ENCODE assay signal across 13 cellular contexts in the genomic region with DNA sequence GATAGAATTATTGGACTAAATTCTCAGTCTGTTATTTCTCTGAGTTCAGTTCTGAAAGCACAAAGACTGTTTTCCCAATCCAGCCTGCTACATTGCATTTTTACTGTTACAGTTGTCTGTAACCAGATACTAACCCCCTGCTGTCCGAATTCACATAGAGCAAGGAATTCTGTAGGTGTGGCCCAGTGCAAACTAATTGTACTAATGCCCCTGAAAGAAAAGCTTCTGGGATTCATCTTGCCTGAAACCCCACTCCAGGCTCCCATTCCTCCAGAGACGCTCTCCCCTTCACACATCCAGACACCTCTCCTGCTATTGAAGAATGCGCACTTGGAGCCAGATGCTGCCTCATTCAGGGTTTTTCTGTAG.
DNase-seq lines count a peak whose midpoint lies in the region; ATAC-seq and TF ChIP-seq lines count a peak whose summit lies in the region.
"Had no signal": no experiment of that assay in that cellular context is flagged by ENCODE, and none has a peak within 500 bp of the region (broad histone marks: within the 10 kb centered on the region; RNA-seq: fewer than 3 reads in every experiment).

No MANE protein-coding gene starts in this region.

- intact Hi-C loops in CD4-positive, alpha-beta T cell (cut with DNase I, micrococcal nuclease) = no loop called here

- H3K27me3 ChIP-seq in SJSA1 (replicated peaks) (no peaks in the 10 kb centered on the region), tibial nerve (no peaks in the 10 kb centered on the region)
- peaks cover 5% of the 10 kb centered on the region for H3K27me3 ChIP-seq in CD4-positive, alpha-beta T cell (ENCODE audit: control insufficient read depth, insufficient read depth, low read length)

- no peak overlapping the region for H3K27ac Mint-ChIP-seq in CD4-positive, alpha-beta T cell
- H3K27ac Mint-ChIP-seq: activated naive CD8-positive, alpha-beta T cell treated with anti-CD3 and anti-CD28 coated beads, Interleukin-2, amount 10 ng/mL, durations not matched to agents 7 days and 5 days had no signal

- H3K9me3 ChIP-seq in SJSA1 (replicated peaks) (no peaks in the 10 kb centered on the region), tibial nerve (no peaks in the 10 kb centered on the region)
- H3K9me3 ChIP-seq in CD4-positive, alpha-beta T cell (ENCODE audit: control insufficient read depth, low read length) = no peaks in the 10 kb centered on the region

- no peak overlapping the region for H3K4me3 Mint-ChIP-seq in CD4-positive, alpha-beta T cell
- H3K4me3 Mint-ChIP-seq: activated naive CD8-positive, alpha-beta T cell treated with anti-CD3 and anti-CD28 coated beads, Interleukin-2, amount 10 ng/mL, durations not matched to agents 7 days and 5 days had no signal

- H3K9me3 Mint-ChIP-seq in CD4-positive, alpha-beta T cell = no peaks in the 10 kb centered on the region
- H3K9me3 Mint-ChIP-seq: activated naive CD8-positive, alpha-beta T cell treated with anti-CD3 and anti-CD28 coated beads, Interleukin-2, amount 10 ng/mL, durations not matched to agents 7 days and 5 days had no signal

- POLR2A ChIA-PET in CD4-positive, alpha-beta T cell (lab: Charles Lee) = no interaction called here

- H3K4me1 ChIP-seq in SJSA1 (replicated peaks) (peaks cover 29% of the 10 kb centered on the region), tibial nerve (no peaks in the 10 kb centered on the region)

- H3K27me3 Mint-ChIP-seq in CD4-positive, alpha-beta T cell = peaks cover 5% of the 10 kb centered on the region

- CTCF ChIA-PET in CD4-positive, alpha-beta T cell (lab: Charles Lee) = no interaction called here

- no peak for ATAC-seq in GM19328 (IDR thresholded peaks at IDR 0.05; ENCODE audit: unreplicated experiment)
- no peak for ATAC-seq in CD4-positive, alpha-beta T cell (ENCODE audit: poor library complexity)

- DNase-seq in DMS 273 (lab: John Stamatoyannopoulos, UW; ENCODE audit: unreplicated experiment) (peak; percentile 77), NCI-H146 (lab: John Stamatoyannopoulos, UW) (peak; percentile 64), SJSA1 (ENCODE audit: low read depth in 1 of 2, low spot score in 2 of 2) (no peak), islet precursor cell (peak; percentile 65), AG08396 (ENCODE audit: low spot score) (no peak), tibial nerve (ENCODE audit: low spot score in 2 of 2) (no peak)
- no peak for DNase-seq in CD4-positive, alpha-beta T cell
- DNase-seq: activated CD4-positive, alpha-beta T cell treated with anti-CD3 and anti-CD28 coated beads for 48 hours; activated naive CD8-positive, alpha-beta T cell treated with anti-CD3 and anti-CD28 coated beads, Interleukin-2, amount 10 ng/mL, durations not matched to agents 7 days and 5 days; DMS153; kidney glomerular epithelial cell; MV-4-11 had no signal

- H3K36me3 ChIP-seq in SJSA1 = no peaks in the 10 kb centered on the region
- no peaks in the 10 kb centered on the region for H3K36me3 ChIP-seq in tibial nerve

- TF ChIP-seq POLR2A in tibial nerve (IDR thresholded peaks at IDR 0.05) = no peak

- WGBS in tibial nerve, 2 donors = 75 to 81% methylated on average over 3 of the region's 3 CpGs

- H3K36me3 Mint-ChIP-seq in CD4-positive, alpha-beta T cell (ENCODE audit: low read depth) = no peaks in the 10 kb centered on the region
- H3K36me3 Mint-ChIP-seq: activated naive CD8-positive, alpha-beta T cell treated with anti-CD3 and anti-CD28 coated beads, Interleukin-2, amount 10 ng/mL, durations not matched to agents 7 days and 5 days had no signal

- H3K4me3 ChIP-seq in SJSA1 (no peak overlapping the region), tibial nerve (no peak overlapping the region)

- H3K27ac ChIP-seq in SJSA1 (peak overlapping the region; percentile 32), tibial nerve (no peak overlapping the region)
- H3K27ac ChIP-seq in CD4-positive, alpha-beta T cell (ENCODE audit: low read depth, low read length) = no peak overlapping the region

- H3K4me1 Mint-ChIP-seq in CD4-positive, alpha-beta T cell (ENCODE audit: low read depth) = no peaks in the 10 kb centered on the region
- H3K4me1 Mint-ChIP-seq: activated naive CD8-positive, alpha-beta T cell treated with anti-CD3 and anti-CD28 coated beads, Interleukin-2, amount 10 ng/mL, durations not matched to agents 7 days and 5 days had no signal

- TF ChIP-seq EP300 in tibial nerve (IDR thresholded peaks at IDR 0.05) = no peak

- no peak for TF ChIP-seq CTCF in tibial nerve (IDR thresholded peaks at IDR 0.05)
- no peak for TF ChIP-seq CTCF in CD4-positive, alpha-beta T cell (IDR thresholded peaks at IDR 0.05)

Comparison
In these comparisons a context has a peak if more than half of its experiments do, and no peak if none do; other contexts are left out.
1. DNase-seq: peak in DMS 273 (single experiment), NCI-H146 (single experiment) and islet precursor cell (single experiment); none in SJSA1 (0 of 2), AG08396 (single experiment), tibial nerve (0 of 2) and CD4-positive, alpha-beta T cell (0 of 10).